Comparison of ENCODE assay signal across 8 cellular contexts in the genomic region with DNA sequence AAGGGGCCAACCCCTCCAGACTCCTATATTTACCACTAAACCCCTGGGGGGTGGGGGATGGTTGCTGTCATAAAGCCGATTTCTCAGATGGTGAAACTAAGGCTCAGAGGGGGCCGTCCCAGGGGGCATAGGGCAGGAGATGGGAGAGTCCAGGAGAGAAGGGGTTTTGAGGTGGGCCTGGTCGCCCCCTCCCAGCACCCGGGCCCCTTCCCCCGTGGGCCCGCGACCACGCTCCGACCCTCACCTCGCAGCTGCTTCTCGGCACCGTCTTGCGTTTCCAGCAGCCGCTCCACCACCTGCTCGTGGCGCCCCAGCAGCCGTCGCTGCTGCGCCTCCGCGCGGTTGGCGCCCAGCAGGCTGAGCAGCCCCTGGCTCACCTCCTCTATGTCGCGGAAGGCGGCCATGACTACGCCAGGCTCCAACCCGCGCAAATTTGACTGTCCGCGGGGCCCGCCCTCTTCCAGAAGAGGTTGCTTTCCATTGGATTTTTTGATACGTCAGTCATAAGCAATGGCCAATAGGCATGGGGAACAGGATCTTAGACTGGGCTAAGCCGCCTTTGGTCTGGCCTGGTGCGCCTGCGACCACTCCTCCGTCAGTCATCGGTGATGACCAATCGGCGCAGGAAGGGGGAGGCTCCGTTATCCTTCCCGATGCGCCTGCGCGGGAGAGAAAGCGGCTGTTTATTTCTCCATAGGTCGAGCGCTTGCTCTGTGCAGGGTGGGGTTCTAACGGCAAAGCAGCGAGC. TPM values are rescaled to one million over a fixed set of nuclear protein-coding genes. Genes with fewer than 3 reads are reported as not detected.
DNase-seq lines count a peak whose midpoint lies in the region; ATAC-seq and TF ChIP-seq lines count a peak whose summit lies in the region.

A gene with protein sequence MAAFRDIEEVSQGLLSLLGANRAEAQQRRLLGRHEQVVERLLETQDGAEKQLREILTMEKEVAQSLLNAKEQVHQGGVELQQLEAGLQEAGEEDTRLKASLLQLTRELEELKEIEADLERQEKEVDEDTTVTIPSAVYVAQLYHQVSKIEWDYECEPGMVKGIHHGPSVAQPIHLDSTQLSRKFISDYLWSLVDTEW (minus strand): TSS at position 410 of the 748 bp plus-strand sequence. CDS start 6 bp downstream, at position 404.

- CTCF ChIA-PET in BJ (lab: Yijun Ruan, JAX) = interaction anchor here (0.8 to 2.1 kb wide), 3 partner anchors 9 to 39 kb away, joined by 3 to 5 read pairs (median 5); no protein-coding TSS in a partner anchor

- DNase-seq in BJ (ENCODE audit: low read depth) (peak; percentile 91), NCI-H526 treated with DMSO at 0.1 percent for 48 hours (lab: John Stamatoyannopoulos, UW) (peak; percentile 91), coronary artery (ENCODE audit: low spot score) (peak; percentile 94), left colon (peak; percentile 93 to 98)
- DNase-seq in activated CD4-positive, alpha-beta T cell treated with anti-CD3 and anti-CD28 coated beads, Interleukin-2, amount 10 ng/mL, durations not matched to agents 24 days and 14 days = peak; percentile 98
- peak; percentile 97 for DNase-seq in stimulated activated CD4-positive, alpha-beta T cell treated with anti-CD3 and anti-CD28 coated beads, Interleukin-1b, Interleukin-23, amount 100 ng/mL, for 48 hours

- H3K4me1 Mint-ChIP-seq in activated CD4-positive, alpha-beta T cell treated with anti-CD3 and anti-CD28 coated beads, Interleukin-2, amount 10 ng/mL, durations not matched to agents 24 days and 14 days = peaks cover 27% of the 10 kb centered on the region

- POLR2A ChIA-PET in BJ (lab: Charles Lee) = no interaction called here

- H3K36me3 Mint-ChIP-seq in activated CD4-positive, alpha-beta T cell treated with anti-CD3 and anti-CD28 coated beads, Interleukin-2, amount 10 ng/mL, durations not matched to agents 24 days and 14 days (ENCODE audit: low read depth) = peaks cover 13% of the 10 kb centered on the region

- H3K36me3 ChIP-seq in BJ (ENCODE audit: control insufficient read depth, insufficient read depth, low read length) = no peaks in the 10 kb centered on the region

- no peaks in the 10 kb centered on the region for H3K9me3 Mint-ChIP-seq in activated CD4-positive, alpha-beta T cell treated with anti-CD3 and anti-CD28 coated beads, Interleukin-2, amount 10 ng/mL, durations not matched to agents 24 days and 14 days

- H3K27ac ChIP-seq in coronary artery = peak within 1 kb of the TSS; percentile 82 to 88

- no peaks in the 10 kb centered on the region for H3K27me3 ChIP-seq in BJ (ENCODE audit: control insufficient read depth, insufficient read depth, low read length)

- no peak for TF ChIP-seq CTCF in BJ (IDR thresholded peaks at IDR 0.05; ENCODE audit: insufficient read depth, low read depth, low read length)
- TF ChIP-seq CTCF in coronary artery (IDR thresholded peaks at IDR 0.05) = no peak

- H3K27ac Mint-ChIP-seq in activated CD4-positive, alpha-beta T cell treated with anti-CD3 and anti-CD28 coated beads, Interleukin-2, amount 10 ng/mL, durations not matched to agents 24 days and 14 days = peak within 1 kb of the TSS; percentile 81

- no peaks in the 10 kb centered on the region for H3K27me3 Mint-ChIP-seq in activated CD4-positive, alpha-beta T cell treated with anti-CD3 and anti-CD28 coated beads, Interleukin-2, amount 10 ng/mL, durations not matched to agents 24 days and 14 days

- intact Hi-C loops in activated CD4-positive, alpha-beta T cell treated with anti-CD3 and anti-CD28 coated beads, Interleukin-2, amount 10 ng/mL, durations not matched to agents 24 days and 14 days (cut with micrococcal nuclease) = loop anchor here (1.0 to 5.0 kb wide), 2 partner anchors 42 to 226 kb away; a partner anchor contains a TSS
- intact Hi-C loops in left colon (cut with DNase I, micrococcal nuclease) = no loop called here

- peak within 1 kb of the TSS; percentile 77 for H3K4me3 ChIP-seq in BJ (ENCODE audit: low read depth, low read length)
- peak within 1 kb of the TSS; percentile 74 for H3K4me3 ChIP-seq in coronary artery

- H3K4me3 Mint-ChIP-seq in activated CD4-positive, alpha-beta T cell treated with anti-CD3 and anti-CD28 coated beads, Interleukin-2, amount 10 ng/mL, durations not matched to agents 24 days and 14 days = peak within 1 kb of the TSS; percentile 84

- ATAC-seq in GM19324 (IDR thresholded peaks at IDR 0.05; ENCODE audit: low FRiP score, unreplicated experiment) (peak; percentile 93), HG03469 (IDR thresholded peaks at IDR 0.05; ENCODE audit: unreplicated experiment) (peak; percentile 88), left colon (peak; percentile 95)

RNA-seq across cellular contexts. Expression of the gene that starts here (rescaled TPM):
- 17.9 and 18.9 TPM in 2 replicates for polyA plus RNA-seq in BJ (2011; rRNA removed)
- polyA minus RNA-seq in BJ (2011; rRNA and poly(A)+ RNA removed) = 24.4 and 24.8 TPM in 2 replicates
- total RNA-seq in activated CD4-positive, alpha-beta T cell treated with anti-CD3 and anti-CD28 coated beads, Interleukin-2, amount 10 ng/mL, durations not matched to agents 24 days and 14 days = 33.1 and 33.8 TPM in 2 replicates
- 10 to 100 TPM in 1 of 2 donors, 1 to 10 TPM in 1; 2.6 to 11.6 TPM for total RNA-seq in left colon

Comparison
In these comparisons a context has a peak if more than half of its experiments do, and no peak if none do; other contexts are left out.
1. Peak in every context shown above with its lines: DNase-seq, ATAC-seq, H3K4me3 ChIP-seq and H3K27ac ChIP-seq.